17 cellular contexts compared by ENCODE assay signal in the genomic region with DNA sequence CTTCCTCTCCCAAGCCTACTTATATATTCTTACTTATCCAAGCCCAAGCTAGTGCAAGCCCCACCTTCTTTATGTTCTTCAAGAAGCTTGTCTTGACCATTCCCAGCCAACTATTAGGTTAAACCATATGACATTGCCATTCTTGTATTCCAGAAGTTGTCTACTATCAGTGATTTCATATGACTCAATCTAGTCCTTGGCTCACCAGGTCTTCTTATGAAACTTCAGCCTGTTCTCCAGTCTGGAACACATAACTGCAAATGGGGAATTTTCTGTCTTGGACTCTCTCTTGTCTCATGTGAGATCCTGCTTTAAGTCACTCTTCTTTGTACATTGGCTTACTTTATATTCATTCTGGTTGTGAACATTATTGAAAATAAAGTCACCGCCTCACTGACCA.
DNase-seq lines count a peak whose midpoint lies in the region; ATAC-seq and TF ChIP-seq lines count a peak whose summit lies in the region.
"Had no signal": no experiment of that assay in that cellular context is flagged by ENCODE, and none has a peak within 500 bp of the region (broad histone marks: within the 10 kb centered on the region; RNA-seq: fewer than 3 reads in every experiment).

No MANE protein-coding gene starts in this region.

- H3K27me3 Mint-ChIP-seq in MCF 10A (ENCODE audit: insufficient read depth, unreplicated experiment): no peaks in the 10 kb centered on the region
- H3K27me3 Mint-ChIP-seq in CD8-positive, alpha-beta T cell (ENCODE audit: low read depth): no peaks in the 10 kb centered on the region

- peak; percentile 56 for DNase-seq in MCF 10A (ENCODE audit: unreplicated experiment)
- DNase-seq in breast epithelium (ENCODE audit: low spot score in 2 of 2): no peak
- peak; percentile 47 for DNase-seq in amniotic epithelial cell (ENCODE audit: low read depth)
- peak; percentile 14 for DNase-seq in fibroblast of gingiva (ENCODE audit: low read depth)
- no peak for DNase-seq in mesenteric fat pad (ENCODE audit: low spot score)
- no peak for DNase-seq in ovary
- no peak for DNase-seq in CD8-positive, alpha-beta T cell
- no peak for DNase-seq in kidney glomerular epithelial cell (lab: John Stamatoyannopoulos, UW)
- DNase-seq: 8988T, C1 segment of cervical spinal cord, Caco-2, DMS53, KBM-7, NCI-H1092, NCI-H69, Right ventricle myocardium superior had no signal

- no peaks in the 10 kb centered on the region for H3K9me3 Mint-ChIP-seq in MCF 10A (ENCODE audit: unreplicated experiment)
- no peaks in the 10 kb centered on the region for H3K9me3 Mint-ChIP-seq in CD8-positive, alpha-beta T cell

- H3K27me3 ChIP-seq in breast epithelium (no peaks in the 10 kb centered on the region), ovary (no peaks in the 10 kb centered on the region)
- H3K27me3 ChIP-seq in CD8-positive, alpha-beta T cell (ENCODE audit: insufficient read depth, low read length): no peaks in the 10 kb centered on the region

- peaks cover 45% of the 10 kb centered on the region for H3K4me1 Mint-ChIP-seq in MCF 10A (ENCODE audit: insufficient read depth, unreplicated experiment)
- H3K4me1 Mint-ChIP-seq in CD8-positive, alpha-beta T cell (ENCODE audit: low read depth): no peaks in the 10 kb centered on the region

- H3K4me1 ChIP-seq in breast epithelium (no peaks in the 10 kb centered on the region), ovary (ENCODE audit: insufficient read depth) (no peaks in the 10 kb centered on the region)
- no peaks in the 10 kb centered on the region for H3K4me1 ChIP-seq in CD8-positive, alpha-beta T cell (ENCODE audit: insufficient read depth, low read length)
- H3K4me1 ChIP-seq: Caco-2 had no signal

- TF ChIP-seq CTCF in MCF 10A (IDR thresholded peaks at IDR 0.05; ENCODE audit: unreplicated experiment): no peak
- TF ChIP-seq CTCF in breast epithelium (IDR thresholded peaks at IDR 0.05): no peak
- no peak for TF ChIP-seq CTCF in ovary (IDR thresholded peaks at IDR 0.05)
- no peak for TF ChIP-seq CTCF in CD8-positive, alpha-beta T cell (IDR thresholded peaks at IDR 0.05)

- 97 to 100% (median 99%) methylated on average over 1 of the region's 1 CpG for WGBS in ovary, 3 donors

- no peak for TF ChIP-seq EP300 in ovary (IDR thresholded peaks at IDR 0.05)

- CTCF ChIA-PET in MCF 10A (lab: Yijun Ruan, JAX): interaction anchor here (0.5 to 2.1 kb wide), 6 partner anchors 9 to 433 kb away, joined by 3 to 5 read pairs (median 3); no protein-coding TSS in a partner anchor
- CTCF ChIA-PET in CD8-positive, alpha-beta T cell (lab: Charles Lee): no interaction called here

- peak overlapping the region; percentile 70 for H3K4me3 Mint-ChIP-seq in MCF 10A (ENCODE audit: unreplicated experiment)
- no peak overlapping the region for H3K4me3 Mint-ChIP-seq in CD8-positive, alpha-beta T cell

- intact Hi-C loops in MCF 10A (cut with micrococcal nuclease): no loop called here
- intact Hi-C loops in breast epithelium (cut with DNase I; ENCODE audit: low total_unique reads): no loop called here
- intact Hi-C loops in ovary (cut with DNase I): no loop called here
- intact Hi-C loops in CD8-positive, alpha-beta T cell (cut with DNase I, micrococcal nuclease): no loop called here

- H3K27ac ChIP-seq in breast epithelium (no peak overlapping the region), ovary (no peak overlapping the region)
- no peak overlapping the region for H3K27ac ChIP-seq in CD8-positive, alpha-beta T cell (ENCODE audit: low read depth, low read length)

- ATAC-seq in CD8-positive, alpha-beta T cell: no peak
- ATAC-seq: HCT116 had no signal

- POLR2A ChIA-PET in MCF 10A (lab: Yijun Ruan, JAX): interaction anchor here (1.2 to 2.2 kb wide), 4 partner anchors 11 to 17 kb away, joined by 3 to 9 read pairs (median 8); no protein-coding TSS in a partner anchor
- POLR2A ChIA-PET in CD8-positive, alpha-beta T cell (lab: Charles Lee): no interaction called here

- H3K4me3 ChIP-seq in breast epithelium (no peak overlapping the region), ovary (no peak overlapping the region)
- H3K4me3 ChIP-seq in CD8-positive, alpha-beta T cell (ENCODE audit: low read depth, low read length): no peak overlapping the region

- no peaks in the 10 kb centered on the region for H3K9me3 ChIP-seq in breast epithelium
- H3K9me3 ChIP-seq in ovary: no peaks in the 10 kb centered on the region
- H3K9me3 ChIP-seq in CD8-positive, alpha-beta T cell (ENCODE audit: low read length): no peaks in the 10 kb centered on the region
- H3K9me3 ChIP-seq: Caco-2 had no signal

- no peaks in the 10 kb centered on the region for H3K36me3 ChIP-seq in breast epithelium
- H3K36me3 ChIP-seq in ovary: no peaks in the 10 kb centered on the region
- no peaks in the 10 kb centered on the region for H3K36me3 ChIP-seq in CD8-positive, alpha-beta T cell (ENCODE audit: insufficient read depth, low read length)

- no TSS peak for BruUV-seq in MCF 10A (replicated peaks; lab: Mats Ljungman, UMichigan)

- TF ChIP-seq POLR2A in breast epithelium (IDR thresholded peaks at IDR 0.05) (no peak), ovary (IDR thresholded peaks at IDR 0.05) (no peak)

- peak overlapping the region; percentile 92 for H3K27ac Mint-ChIP-seq in MCF 10A (ENCODE audit: low read depth, unreplicated experiment)
- no peak overlapping the region for H3K27ac Mint-ChIP-seq in CD8-positive, alpha-beta T cell

- H3K36me3 Mint-ChIP-seq in MCF 10A (ENCODE audit: insufficient read depth, unreplicated experiment): no peaks in the 10 kb centered on the region
- H3K36me3 Mint-ChIP-seq in CD8-positive, alpha-beta T cell: no peaks in the 10 kb centered on the region

Comparison
In these comparisons a context has a peak if more than half of its experiments do, and no peak if none do; other contexts are left out.
1. DNase-seq: peak in MCF 10A (single experiment), amniotic epithelial cell (single experiment) and fibroblast of gingiva (single experiment); none in breast epithelium (0 of 2), mesenteric fat pad (single experiment), ovary (0 of 5), CD8-positive, alpha-beta T cell (0 of 7) and kidney glomerular epithelial cell (single experiment).